11 cellular contexts compared by ENCODE assay signal in the genomic region with DNA sequence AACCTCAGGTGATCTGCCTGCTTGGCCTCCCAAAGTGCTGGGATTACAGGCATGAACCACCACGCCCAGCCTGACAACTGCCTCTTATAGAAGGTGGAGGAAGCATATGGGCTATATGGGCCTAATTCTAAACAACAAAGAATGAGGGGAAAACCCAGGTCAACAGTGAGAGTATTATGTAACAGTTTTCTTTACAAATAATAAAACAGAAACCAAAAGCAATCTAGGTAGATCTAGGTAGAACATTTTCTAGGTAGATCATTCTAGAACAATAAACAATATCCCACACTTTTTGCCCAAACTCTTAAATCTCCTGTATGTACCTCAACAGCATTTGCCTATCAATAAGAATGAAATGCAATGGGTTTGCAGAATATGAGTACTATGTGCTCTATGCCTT.
DNase-seq lines count a peak whose midpoint lies in the region; ATAC-seq lines count a peak whose summit lies in the region.
"Had no signal": no experiment of that assay in that cellular context is flagged by ENCODE, and none has a peak within 500 bp of the region (broad histone marks: within the 10 kb centered on the region; RNA-seq: fewer than 3 reads in every experiment).

No MANE protein-coding gene starts in this region.

- peak; percentile 35 to 69 for ATAC-seq in activated CD4-positive, CD25-positive, alpha-beta regulatory T cell treated with anti-CD3 and anti-CD28 coated beads, Interleukin-2, amount 50 U/mL, for 24 hours
- ATAC-seq in GM21360 (IDR thresholded peaks at IDR 0.05; ENCODE audit: unreplicated experiment) (peak; percentile 79), HG02870 (IDR thresholded peaks at IDR 0.05; ENCODE audit: unreplicated experiment) (peak; percentile 85), left colon (peak; percentile 44)

- intact Hi-C loops in left colon (cut with DNase I, micrococcal nuclease) = no loop called here

- DNase-seq in activated CD4-positive, CD25-positive, alpha-beta regulatory T cell treated with anti-CD3 and anti-CD28 coated beads, Interleukin-2, amount 50 U/mL, for 72 hours = no peak
- no peak for DNase-seq in left colon
- DNase-seq in NCI-H1436 (lab: John Stamatoyannopoulos, UW) = no peak
- DNase-seq in cerebellar cortex (ENCODE audit: low spot score) = no peak
- no peak for DNase-seq in dedifferentiated amniotic fluid mesenchymal stem cell (ENCODE audit: extremely low spot score)
- DNase-seq: 8988T; activated naive CD4-positive, alpha-beta T cell treated with Interleukin-2 at 50 U/mL for 16 hours; SHP77 treated with DMSO at 0.1 percent for 48 hours had no signal
